Comparison of ENCODE assay signal across 8 cellular contexts in genomic region chr19:18322759-18323460, GRCh38. TPM values are rescaled to one million over a fixed set of nuclear protein-coding genes. Genes with fewer than 3 reads are reported as not detected.
DNase-seq lines count a peak whose midpoint lies in the region; ATAC-seq, FAIRE-seq and TF ChIP-seq lines count a peak whose summit lies in the region.

LSM4 (minus strand) TSS chr19:18323076; CDS start chr19:18323020, 56 bp downstream.

- H3K36me3 Mint-ChIP-seq in activated T-helper 2 cell treated with anti-CD3 and anti-CD28 coated beads, Interferon-gamma antibody, Interleukin-2, Interleukin-4, amounts not matched to agents 10 μg/mL and 5 μg/mL and 100 μg/mL, durations not matched to agents 14 hours and 24 hours and 36 hours (ENCODE audit: low read depth) = peaks cover 46% of the 10 kb centered on the region
- no peaks in the 10 kb centered on the region for H3K36me3 Mint-ChIP-seq in natural killer cell

- H3K9ac ChIP-seq in ES-I3 (ENCODE audit: low read depth, low read length) = peak within 1 kb of the TSS; percentile 85

- intact Hi-C loops in activated T-helper 2 cell treated with anti-CD3 and anti-CD28 coated beads, Interferon-gamma antibody, Interleukin-2, Interleukin-4, amounts not matched to agents 10 μg/mL and 5 μg/mL and 100 μg/mL, durations not matched to agents 14 hours and 24 hours and 36 hours (cut with micrococcal nuclease) = loop anchor here (1.0 to 5.0 kb wide), 4 partner anchors 19 to 131 kb away; partner anchors contain the start of gene MPV17L2
- intact Hi-C loops in natural killer cell (cut with micrococcal nuclease) = loop anchor here (1.0 kb wide), 3 partner anchors 18 to 44 kb away; no protein-coding TSS in a partner anchor

- H3K27ac Mint-ChIP-seq in activated T-helper 2 cell treated with anti-CD3 and anti-CD28 coated beads, Interferon-gamma antibody, Interleukin-2, Interleukin-4, amounts not matched to agents 10 μg/mL and 5 μg/mL and 100 μg/mL, durations not matched to agents 14 hours and 24 hours and 36 hours = peak within 1 kb of the TSS; percentile 97
- peak within 1 kb of the TSS; percentile 96 for H3K27ac Mint-ChIP-seq in natural killer cell

- H3K9me3 Mint-ChIP-seq in activated T-helper 2 cell treated with anti-CD3 and anti-CD28 coated beads, Interferon-gamma antibody, Interleukin-2, Interleukin-4, amounts not matched to agents 10 μg/mL and 5 μg/mL and 100 μg/mL, durations not matched to agents 14 hours and 24 hours and 36 hours = no peaks in the 10 kb centered on the region
- no peaks in the 10 kb centered on the region for H3K9me3 Mint-ChIP-seq in natural killer cell

- H3K27ac ChIP-seq in RWPE2 (ENCODE audit: poor library complexity, severe bottlenecking) = peak within 1 kb of the TSS; percentile 74

- peak; percentile 89 for DNase-seq in H54 (ENCODE audit: insufficient read length, low spot score)
- DNase-seq in LoVo (ENCODE audit: low spot score) = peak; percentile 98
- peak; percentile 98 for DNase-seq in RWPE2 (ENCODE audit: low spot score)
- DNase-seq in activated T-helper 2 cell treated with anti-CD3 and anti-CD28 coated beads, Interferon-gamma antibody, Interleukin-2, Interleukin-4, amounts not matched to agents 10 μg/mL and 5 μg/mL and 100 μg/mL, durations not matched to agents 14 hours and 24 hours and 36 hours (ENCODE audit: low spot score) = peak; percentile 99
- DNase-seq in fibroblast of mammary gland (ENCODE audit: low read depth) = peak; percentile 94
- DNase-seq in natural killer cell = peak; percentile 97
- peak; percentile 98 for DNase-seq in stimulated activated naive CD4-positive, alpha-beta T cell treated with Interleukin-2 at 50 U/mL for 16 hours (lab: John Stamatoyannopoulos, UW)

- peak within 1 kb of the TSS; percentile 77 for H3K4me3 ChIP-seq in RWPE2 (ENCODE audit: severe bottlenecking)
- H3K4me3 ChIP-seq in fibroblast of mammary gland (ENCODE audit: control insufficient read depth, low read depth, low read length) = peak within 1 kb of the TSS; percentile 70

- TF ChIP-seq CTCF in RWPE2 (IDR thresholded peaks at IDR 0.05; ENCODE audit: poor library complexity, severe bottlenecking) (no peak), fibroblast of mammary gland (conservative IDR thresholded peaks at IDR 0.05; ENCODE audit: control insufficient read depth, insufficient read depth, low read depth, low read length) (peak; percentile 10), natural killer cell (IDR thresholded peaks at IDR 0.05) (peak; percentile 56)

- ATAC-seq in RWPE2 (ENCODE audit: low read depth) (peak; percentile 96), natural killer cell (peak; percentile 91 to 99 (median 92))

- H3K4me1 Mint-ChIP-seq in activated T-helper 2 cell treated with anti-CD3 and anti-CD28 coated beads, Interferon-gamma antibody, Interleukin-2, Interleukin-4, amounts not matched to agents 10 μg/mL and 5 μg/mL and 100 μg/mL, durations not matched to agents 14 hours and 24 hours and 36 hours (ENCODE audit: low read depth) = peaks cover 47% of the 10 kb centered on the region
- peaks cover 48% of the 10 kb centered on the region in 2 donors for H3K4me1 Mint-ChIP-seq in natural killer cell

- H3K4me3 Mint-ChIP-seq in activated T-helper 2 cell treated with anti-CD3 and anti-CD28 coated beads, Interferon-gamma antibody, Interleukin-2, Interleukin-4, amounts not matched to agents 10 μg/mL and 5 μg/mL and 100 μg/mL, durations not matched to agents 14 hours and 24 hours and 36 hours (ENCODE audit: low read depth) = peak within 1 kb of the TSS; percentile 94
- H3K4me3 Mint-ChIP-seq in natural killer cell = peak within 1 kb of the TSS; percentile 87

- H3K36me3 ChIP-seq in ES-I3 (ENCODE audit: insufficient read depth, low read length) = no peaks in the 10 kb centered on the region
- H3K36me3 ChIP-seq in RWPE2 (ENCODE audit: low read depth) = peaks cover 22% of the 10 kb centered on the region

- peak; percentile 63 for TF ChIP-seq POLR2A in H54 (IDR thresholded peaks at IDR 0.05; ENCODE audit: low read depth, low read length)

- no peaks in the 10 kb centered on the region for H3K27me3 ChIP-seq in RWPE2 (ENCODE audit: insufficient read depth, poor library complexity, severe bottlenecking)

- no peaks in the 10 kb centered on the region for H3K27me3 Mint-ChIP-seq in activated T-helper 2 cell treated with anti-CD3 and anti-CD28 coated beads, Interferon-gamma antibody, Interleukin-2, Interleukin-4, amounts not matched to agents 10 μg/mL and 5 μg/mL and 100 μg/mL, durations not matched to agents 14 hours and 24 hours and 36 hours (ENCODE audit: low read depth)
- H3K27me3 Mint-ChIP-seq in natural killer cell (ENCODE audit: low read depth in 2 of 2) = no peaks in the 10 kb centered on the region

- H3K9me3 ChIP-seq in ES-I3 (ENCODE audit: control insufficient read depth, insufficient read depth, low read length) (no peaks in the 10 kb centered on the region), RWPE2 (ENCODE audit: severe bottlenecking) (no peaks in the 10 kb centered on the region)

- peak; percentile 23 for FAIRE-seq in H54 (lab: Jason Lieb, UNC)

- H3K4me1 ChIP-seq in ES-I3 (ENCODE audit: insufficient read depth, low read length) (no peaks in the 10 kb centered on the region; the same call in 1 of the 2 replicates), RWPE2 (ENCODE audit: insufficient read depth, poor library complexity, severe bottlenecking) (peaks cover 8% of the 10 kb centered on the region)

RNA-seq across cellular contexts. Expression of gene LSM4, which starts in this region (rescaled TPM):
- 198 and 208 TPM in 2 replicates for total RNA-seq in activated T-helper 2 cell treated with anti-CD3 and anti-CD28 coated beads, Interferon-gamma antibody, Interleukin-2, Interleukin-4, amounts not matched to agents 10 μg/mL and 5 μg/mL and 100 μg/mL, durations not matched to agents 14 hours and 24 hours and 36 hours
- 10 to 100 TPM; 42.4 to 60.8 (median 44.8) TPM for total RNA-seq in natural killer cell

Comparison
In these comparisons a context has a peak if more than half of its experiments do, and no peak if none do; other contexts are left out.
1. Peak in every context shown above with its lines: DNase-seq, ATAC-seq, H3K4me3 ChIP-seq and H3K27ac ChIP-seq.